Comparison of ENCODE assay signal across 1 cellular context in the genomic region with DNA sequence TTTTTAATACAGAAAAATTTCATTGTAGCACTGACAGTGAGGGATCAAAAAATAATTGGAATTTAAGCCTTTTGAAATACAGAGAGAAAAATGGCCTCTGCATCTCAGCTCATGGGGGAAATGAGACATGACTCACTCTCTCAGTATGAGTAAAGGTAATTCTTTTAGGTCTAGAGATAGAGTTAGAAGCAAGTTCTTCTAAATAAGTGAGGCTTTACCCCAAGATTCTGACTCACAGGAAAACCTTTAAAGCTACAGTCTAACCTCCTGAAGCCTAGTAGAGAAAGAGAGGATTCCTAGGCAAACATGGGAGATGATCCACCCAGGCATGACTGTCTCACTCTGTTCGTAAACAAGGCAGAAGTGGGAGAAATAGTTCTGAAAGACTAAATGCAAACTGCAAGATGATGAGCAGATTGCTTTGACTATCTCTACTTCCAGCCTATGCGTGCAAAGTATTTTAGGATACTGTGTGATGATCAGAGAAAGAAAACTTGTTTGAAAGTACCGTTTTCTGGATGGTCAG.
TF ChIP-seq lines count a peak whose summit lies in the region.

No MANE protein-coding gene starts in this region.

TF ChIP-seq in GM12878, 131 proteins besides CTCF, POLR2A, EP300 and RAD21 (continued from another document and continues in another):
- TF ChIP-seq, protein P1, sequence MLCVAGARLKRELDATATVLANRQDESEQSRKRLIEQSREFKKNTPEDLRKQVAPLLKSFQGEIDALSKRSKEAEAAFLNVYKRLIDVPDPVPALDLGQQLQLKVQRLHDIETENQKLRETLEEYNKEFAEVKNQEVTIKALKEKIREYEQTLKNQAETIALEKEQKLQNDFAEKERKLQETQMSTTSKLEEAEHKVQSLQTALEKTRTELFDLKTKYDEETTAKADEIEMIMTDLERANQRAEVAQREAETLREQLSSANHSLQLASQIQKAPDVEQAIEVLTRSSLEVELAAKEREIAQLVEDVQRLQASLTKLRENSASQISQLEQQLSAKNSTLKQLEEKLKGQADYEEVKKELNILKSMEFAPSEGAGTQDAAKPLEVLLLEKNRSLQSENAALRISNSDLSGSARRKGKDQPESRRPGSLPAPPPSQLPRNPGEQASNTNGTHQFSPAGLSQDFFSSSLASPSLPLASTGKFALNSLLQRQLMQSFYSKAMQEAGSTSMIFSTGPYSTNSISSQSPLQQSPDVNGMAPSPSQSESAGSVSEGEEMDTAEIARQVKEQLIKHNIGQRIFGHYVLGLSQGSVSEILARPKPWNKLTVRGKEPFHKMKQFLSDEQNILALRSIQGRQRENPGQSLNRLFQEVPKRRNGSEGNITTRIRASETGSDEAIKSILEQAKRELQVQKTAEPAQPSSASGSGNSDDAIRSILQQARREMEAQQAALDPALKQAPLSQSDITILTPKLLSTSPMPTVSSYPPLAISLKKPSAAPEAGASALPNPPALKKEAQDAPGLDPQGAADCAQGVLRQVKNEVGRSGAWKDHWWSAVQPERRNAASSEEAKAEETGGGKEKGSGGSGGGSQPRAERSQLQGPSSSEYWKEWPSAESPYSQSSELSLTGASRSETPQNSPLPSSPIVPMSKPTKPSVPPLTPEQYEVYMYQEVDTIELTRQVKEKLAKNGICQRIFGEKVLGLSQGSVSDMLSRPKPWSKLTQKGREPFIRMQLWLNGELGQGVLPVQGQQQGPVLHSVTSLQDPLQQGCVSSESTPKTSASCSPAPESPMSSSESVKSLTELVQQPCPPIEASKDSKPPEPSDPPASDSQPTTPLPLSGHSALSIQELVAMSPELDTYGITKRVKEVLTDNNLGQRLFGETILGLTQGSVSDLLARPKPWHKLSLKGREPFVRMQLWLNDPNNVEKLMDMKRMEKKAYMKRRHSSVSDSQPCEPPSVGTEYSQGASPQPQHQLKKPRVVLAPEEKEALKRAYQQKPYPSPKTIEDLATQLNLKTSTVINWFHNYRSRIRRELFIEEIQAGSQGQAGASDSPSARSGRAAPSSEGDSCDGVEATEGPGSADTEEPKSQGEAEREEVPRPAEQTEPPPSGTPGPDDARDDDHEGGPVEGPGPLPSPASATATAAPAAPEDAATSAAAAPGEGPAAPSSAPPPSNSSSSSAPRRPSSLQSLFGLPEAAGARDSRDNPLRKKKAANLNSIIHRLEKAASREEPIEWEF (IDR thresholded peaks at IDR 0.05; ENCODE audit: insufficient replicate concordance, low read depth, low read length), result no peak
- peak; percentile 82; the same call in 1 of the 2 replicates for TF ChIP-seq YY1 (IDR thresholded peaks at IDR 0.05; ENCODE audit: low read depth, low read length)
- TF ChIP-seq IKZF1 (conservative IDR thresholded peaks at IDR 0.05), result no peak
- TF ChIP-seq IRF4 (IDR thresholded peaks at IDR 0.05; ENCODE audit: low read depth, low read length), result peak; percentile 97
- no peak for TF ChIP-seq TCF3 (IDR thresholded peaks at IDR 0.05; ENCODE audit: borderline replicate concordance, insufficient read depth, low read depth, low read length)
- no peak for TF ChIP-seq ZNF687 (IDR thresholded peaks at IDR 0.05)
- no peak for TF ChIP-seq STAT1 (conservative IDR thresholded peaks at IDR 0.05)
- TF ChIP-seq LARP7 (IDR thresholded peaks at IDR 0.05), result no peak
- TF ChIP-seq STAT3 (IDR thresholded peaks at IDR 0.05; ENCODE audit: low read depth, low read length), result no peak
- TF ChIP-seq TARDBP (IDR thresholded peaks at IDR 0.05; ENCODE audit: borderline replicate concordance), result no peak
- TF ChIP-seq, protein P2, sequence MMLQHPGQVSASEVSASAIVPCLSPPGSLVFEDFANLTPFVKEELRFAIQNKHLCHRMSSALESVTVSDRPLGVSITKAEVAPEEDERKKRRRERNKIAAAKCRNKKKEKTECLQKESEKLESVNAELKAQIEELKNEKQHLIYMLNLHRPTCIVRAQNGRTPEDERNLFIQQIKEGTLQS (IDR thresholded peaks at IDR 0.05; ENCODE audit: borderline replicate concordance, extremely low read depth, low read depth, low read length), result peak; percentile 43; the same call in 1 of the 2 replicates
- no peak for TF ChIP-seq RBBP5 (conservative IDR thresholded peaks at IDR 0.05)
- TF ChIP-seq PAX5 (IDR thresholded peaks at IDR 0.05; ENCODE audit: borderline replicate concordance, low read depth, low read length), result 0 out of 2 replicates have a peak, but pooled peaks have one; percentile 9
- no peak for TF ChIP-seq BHLHE40 (IDR thresholded peaks at IDR 0.05; ENCODE audit: borderline replicate concordance in 1 of 2, low read depth in 2 of 2, low read length in 1 of 2)
- TF ChIP-seq POLR2AphosphoS2 (IDR thresholded peaks at IDR 0.05; ENCODE audit: low read depth, low read length), result no peak
- no peak for TF ChIP-seq RB1 (IDR thresholded peaks at IDR 0.05; ENCODE audit: borderline replicate concordance)
- no peak for TF ChIP-seq ASH2L (IDR thresholded peaks at IDR 0.05; ENCODE audit: borderline replicate concordance, low read depth)
- no peak for TF ChIP-seq SIN3A (IDR thresholded peaks at IDR 0.05; ENCODE audit: low read depth, low read length)
- TF ChIP-seq CEBPB (IDR thresholded peaks at IDR 0.05; ENCODE audit: borderline replicate concordance in 1 of 2, low read depth in 2 of 2, low read length in 2 of 2), result no peak
- TF ChIP-seq, protein P3, sequence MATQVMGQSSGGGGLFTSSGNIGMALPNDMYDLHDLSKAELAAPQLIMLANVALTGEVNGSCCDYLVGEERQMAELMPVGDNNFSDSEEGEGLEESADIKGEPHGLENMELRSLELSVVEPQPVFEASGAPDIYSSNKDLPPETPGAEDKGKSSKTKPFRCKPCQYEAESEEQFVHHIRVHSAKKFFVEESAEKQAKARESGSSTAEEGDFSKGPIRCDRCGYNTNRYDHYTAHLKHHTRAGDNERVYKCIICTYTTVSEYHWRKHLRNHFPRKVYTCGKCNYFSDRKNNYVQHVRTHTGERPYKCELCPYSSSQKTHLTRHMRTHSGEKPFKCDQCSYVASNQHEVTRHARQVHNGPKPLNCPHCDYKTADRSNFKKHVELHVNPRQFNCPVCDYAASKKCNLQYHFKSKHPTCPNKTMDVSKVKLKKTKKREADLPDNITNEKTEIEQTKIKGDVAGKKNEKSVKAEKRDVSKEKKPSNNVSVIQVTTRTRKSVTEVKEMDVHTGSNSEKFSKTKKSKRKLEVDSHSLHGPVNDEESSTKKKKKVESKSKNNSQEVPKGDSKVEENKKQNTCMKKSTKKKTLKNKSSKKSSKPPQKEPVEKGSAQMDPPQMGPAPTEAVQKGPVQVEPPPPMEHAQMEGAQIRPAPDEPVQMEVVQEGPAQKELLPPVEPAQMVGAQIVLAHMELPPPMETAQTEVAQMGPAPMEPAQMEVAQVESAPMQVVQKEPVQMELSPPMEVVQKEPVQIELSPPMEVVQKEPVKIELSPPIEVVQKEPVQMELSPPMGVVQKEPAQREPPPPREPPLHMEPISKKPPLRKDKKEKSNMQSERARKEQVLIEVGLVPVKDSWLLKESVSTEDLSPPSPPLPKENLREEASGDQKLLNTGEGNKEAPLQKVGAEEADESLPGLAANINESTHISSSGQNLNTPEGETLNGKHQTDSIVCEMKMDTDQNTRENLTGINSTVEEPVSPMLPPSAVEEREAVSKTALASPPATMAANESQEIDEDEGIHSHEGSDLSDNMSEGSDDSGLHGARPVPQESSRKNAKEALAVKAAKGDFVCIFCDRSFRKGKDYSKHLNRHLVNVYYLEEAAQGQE (IDR thresholded peaks at IDR 0.05; ENCODE audit: low read depth, low read length), result no peak
- TF ChIP-seq BCL11A (IDR thresholded peaks at IDR 0.05; ENCODE audit: low read depth, low read length), result peak; percentile 91
- TF ChIP-seq, protein P4, sequence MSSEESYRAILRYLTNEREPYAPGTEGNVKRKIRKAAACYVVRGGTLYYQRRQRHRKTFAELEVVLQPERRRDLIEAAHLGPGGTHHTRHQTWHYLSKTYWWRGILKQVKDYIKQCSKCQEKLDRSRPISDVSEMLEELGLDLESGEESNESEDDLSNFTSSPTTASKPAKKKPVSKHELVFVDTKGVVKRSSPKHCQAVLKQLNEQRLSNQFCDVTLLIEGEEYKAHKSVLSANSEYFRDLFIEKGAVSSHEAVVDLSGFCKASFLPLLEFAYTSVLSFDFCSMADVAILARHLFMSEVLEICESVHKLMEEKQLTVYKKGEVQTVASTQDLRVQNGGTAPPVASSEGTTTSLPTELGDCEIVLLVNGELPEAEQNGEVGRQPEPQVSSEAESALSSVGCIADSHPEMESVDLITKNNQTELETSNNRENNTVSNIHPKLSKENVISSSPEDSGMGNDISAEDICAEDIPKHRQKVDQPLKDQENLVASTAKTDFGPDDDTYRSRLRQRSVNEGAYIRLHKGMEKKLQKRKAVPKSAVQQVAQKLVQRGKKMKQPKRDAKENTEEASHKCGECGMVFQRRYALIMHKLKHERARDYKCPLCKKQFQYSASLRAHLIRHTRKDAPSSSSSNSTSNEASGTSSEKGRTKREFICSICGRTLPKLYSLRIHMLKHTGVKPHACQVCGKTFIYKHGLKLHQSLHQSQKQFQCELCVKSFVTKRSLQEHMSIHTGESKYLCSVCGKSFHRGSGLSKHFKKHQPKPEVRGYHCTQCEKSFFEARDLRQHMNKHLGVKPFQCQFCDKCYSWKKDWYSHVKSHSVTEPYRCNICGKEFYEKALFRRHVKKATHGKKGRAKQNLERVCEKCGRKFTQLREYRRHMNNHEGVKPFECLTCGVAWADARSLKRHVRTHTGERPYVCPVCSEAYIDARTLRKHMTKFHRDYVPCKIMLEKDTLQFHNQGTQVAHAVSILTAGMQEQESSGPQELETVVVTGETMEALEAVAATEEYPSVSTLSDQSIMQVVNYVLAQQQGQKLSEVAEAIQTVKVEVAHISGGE (CRISPR knock-in tag; IDR thresholded peaks at IDR 0.05), result no peak
- no peak for TF ChIP-seq TAF1 (IDR thresholded peaks at IDR 0.05; ENCODE audit: borderline replicate concordance, low read depth, low read length)
- no peak for TF ChIP-seq IRF3 (IDR thresholded peaks at IDR 0.05)
- no peak for TF ChIP-seq KAT2A (conservative IDR thresholded peaks at IDR 0.05; ENCODE audit: control insufficient read depth, low read depth, low read length)
- TF ChIP-seq SPI1 (IDR thresholded peaks at IDR 0.05; ENCODE audit: borderline replicate concordance, insufficient read depth, low read depth, low read length), result peak; percentile 69
- TF ChIP-seq WRNIP1 (IDR thresholded peaks at IDR 0.05; ENCODE audit: borderline replicate concordance, low read depth, low read length), result no peak
- no peak for TF ChIP-seq SIX5 (IDR thresholded peaks at IDR 0.05; ENCODE audit: low read depth, low read length, severe bottlenecking)
- no peak for TF ChIP-seq IRF5 (IDR thresholded peaks at IDR 0.05; ENCODE audit: borderline replicate concordance)
- peak; percentile 60 for TF ChIP-seq MTA2 (IDR thresholded peaks at IDR 0.05; ENCODE audit: low read depth)
- TF ChIP-seq, protein P5, sequence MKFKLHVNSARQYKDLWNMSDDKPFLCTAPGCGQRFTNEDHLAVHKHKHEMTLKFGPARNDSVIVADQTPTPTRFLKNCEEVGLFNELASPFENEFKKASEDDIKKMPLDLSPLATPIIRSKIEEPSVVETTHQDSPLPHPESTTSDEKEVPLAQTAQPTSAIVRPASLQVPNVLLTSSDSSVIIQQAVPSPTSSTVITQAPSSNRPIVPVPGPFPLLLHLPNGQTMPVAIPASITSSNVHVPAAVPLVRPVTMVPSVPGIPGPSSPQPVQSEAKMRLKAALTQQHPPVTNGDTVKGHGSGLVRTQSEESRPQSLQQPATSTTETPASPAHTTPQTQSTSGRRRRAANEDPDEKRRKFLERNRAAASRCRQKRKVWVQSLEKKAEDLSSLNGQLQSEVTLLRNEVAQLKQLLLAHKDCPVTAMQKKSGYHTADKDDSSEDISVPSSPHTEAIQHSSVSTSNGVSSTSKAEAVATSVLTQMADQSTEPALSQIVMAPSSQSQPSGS (IDR thresholded peaks at IDR 0.05; ENCODE audit: low read length), result peak; percentile 93
